23 cellular contexts compared by ENCODE assay signal in genomic region chr2:62248226-62248625, GRCh38.
"Had no signal": no experiment of that assay in that cellular context is flagged by ENCODE, and none has a peak within 500 bp of the region (broad histone marks: within the 10 kb centered on the region; RNA-seq: fewer than 3 reads in every experiment).

No MANE protein-coding gene starts in this region.

- ATAC-seq: HepG2, Panc1, PC-3 had no signal

- H3K4me2 ChIP-seq: SK-N-SH had no signal

- DNase-seq: IMR-90, MV-4-11, NCI-H1048, NCI-H1105, NCI-H1417, NCI-H1436 treated with DMSO at 0.1 percent for 48 hours, NCI-H1694, NCI-H187 treated with DMSO at 0.1 percent for 48 hours, NCI-H2029 treated with DMSO at 0.1 percent for 48 hours, NCI-H2171 treated with DMSO at 0.1 percent for 48 hours, NCI-H226, NCI-H446, NCI-H510A, NCI-H524 treated with DMSO at 0.1 percent for 48 hours, NCI-H69, NCI-H774, PC-3, SHP77, SK-N-SH, SW 1271 had no signal

- H3K27ac ChIP-seq: RWPE1 had no signal

- H3K9ac ChIP-seq: SK-N-SH had no signal

- H3K9me3 ChIP-seq: SK-N-SH had no signal
